8 cellular contexts compared by ENCODE assay signal in the genomic region with DNA sequence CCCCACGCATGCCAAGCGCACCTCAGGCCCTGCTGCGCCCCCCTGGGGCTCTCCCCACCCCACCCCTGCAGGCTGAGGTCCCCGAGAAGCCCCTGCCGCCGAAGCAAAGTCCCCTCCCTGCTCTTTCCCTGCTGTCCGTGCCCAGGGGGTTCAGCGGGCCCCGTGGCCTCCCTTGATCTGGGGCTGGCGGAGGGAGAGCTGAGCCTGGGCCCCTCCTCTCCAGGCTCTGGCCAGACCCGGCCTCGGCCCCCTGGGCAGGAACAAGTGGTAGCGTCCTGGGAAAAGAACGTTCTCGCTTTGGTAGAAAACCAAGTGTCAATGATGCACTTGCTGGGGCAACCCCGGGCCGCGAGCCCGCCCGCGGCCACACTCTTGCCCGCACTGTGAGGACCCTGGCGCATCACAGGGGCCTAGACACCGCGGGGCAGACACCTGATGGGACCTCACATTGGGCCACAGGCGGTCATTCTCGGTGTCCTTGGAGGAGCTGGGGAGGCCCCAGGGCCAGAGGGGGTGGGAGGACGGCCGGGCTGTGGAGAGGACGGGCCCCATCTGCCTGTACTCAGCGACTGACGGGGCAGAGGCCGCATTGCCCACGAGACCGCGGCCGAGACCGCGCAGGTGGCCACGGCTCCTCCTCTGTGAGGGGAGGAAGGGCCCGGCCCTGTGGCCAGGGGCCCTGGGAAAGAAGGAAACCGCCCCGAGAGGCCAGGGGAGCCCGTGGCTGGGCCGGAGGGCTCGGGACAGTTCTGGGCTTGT. TPM values are rescaled to one million over a fixed set of nuclear protein-coding genes. Genes with fewer than 3 reads are reported as not detected.
A peak's percentile ranks its signal among the peaks of the same experiment; 100 is the strongest.
DNase-seq lines count a peak whose midpoint lies in the region; ATAC-seq and TF ChIP-seq lines count a peak whose summit lies in the region.

No MANE protein-coding gene starts in this region.

- H3K27ac Mint-ChIP-seq in activated naive CD4-positive, alpha-beta T cell treated with anti-CD3 and anti-CD28 coated beads, Interleukin-2, amount 50 U/mL, for 72 hours: peak overlapping the region; percentile 92 to 97

- H3K4me3 ChIP-seq in iPS-15b (ENCODE audit: low read depth, low read length) (no peak overlapping the region), subcutaneous abdominal adipose tissue (ENCODE audit: low read depth in 1 of 5, low read length in 5 of 5) (peak overlapping the region in 4 of 5 donors; percentile 43 to 85 (median 74)), lower leg skin (ENCODE audit: low read depth, poor library complexity, severe bottlenecking) (no peak overlapping the region)

- no peaks in the 10 kb centered on the region for H3K27me3 ChIP-seq in iPS-15b (ENCODE audit: control insufficient read depth, insufficient read depth, low read length)
- H3K27me3 ChIP-seq in subcutaneous abdominal adipose tissue (ENCODE audit: control insufficient read depth in 5 of 5, insufficient read depth in 4 of 5, low read length in 5 of 5): no peaks in the 10 kb centered on the region

- H3K9me3 ChIP-seq in iPS-15b (ENCODE audit: control insufficient read depth, insufficient read depth, low read length): no peaks in the 10 kb centered on the region
- no peaks in the 10 kb centered on the region for H3K9me3 ChIP-seq in subcutaneous abdominal adipose tissue (ENCODE audit: control insufficient read depth in 5 of 5, low read length in 5 of 5)

- no peak for TF ChIP-seq CTCF in lower leg skin (IDR thresholded peaks at IDR 0.05)

- H3K9ac ChIP-seq in iPS-15b (ENCODE audit: low read depth, low read length) (peak overlapping the region; percentile 54), subcutaneous abdominal adipose tissue (ENCODE audit: low read length in 5 of 5) (peak overlapping the region; percentile 26 to 72 (median 68))

- no peaks in the 10 kb centered on the region for H3K4me1 ChIP-seq in iPS-15b (ENCODE audit: control insufficient read depth, insufficient read depth, low read length)
- H3K4me1 ChIP-seq in subcutaneous abdominal adipose tissue (ENCODE audit: control insufficient read depth in 5 of 5, insufficient read depth in 5 of 5, low read length in 5 of 5): peaks cover 4 to 61% (median 54%) of the 10 kb centered on the region in 5 donors

- peak; percentile 20 for DNase-seq in EH (ENCODE audit: low read depth)
- peak; percentile 40 to 88 for DNase-seq in activated naive CD4-positive, alpha-beta T cell treated with anti-CD3 and anti-CD28 coated beads, Interleukin-2, amount 50 U/mL, for 72 hours (ENCODE audit: low spot score in 2 of 2)
- no peak for DNase-seq in 8988T
- DNase-seq in lower leg skin (ENCODE audit: low spot score in 2 of 2): no peak

- peak overlapping the region; percentile 95 for H3K27ac ChIP-seq in subcutaneous abdominal adipose tissue (ENCODE audit: low read depth, low read length)

- H3K36me3 Mint-ChIP-seq in activated naive CD4-positive, alpha-beta T cell treated with anti-CD3 and anti-CD28 coated beads, Interleukin-2, amount 50 U/mL, for 72 hours: peaks cover 8 to 20% of the 10 kb centered on the region in 2 donors

- peak; percentile 4 for ATAC-seq in HG02970 (IDR thresholded peaks at IDR 0.05; ENCODE audit: low FRiP score, unreplicated experiment)
- peak; percentile 21 to 52 for ATAC-seq in activated naive CD4-positive, alpha-beta T cell treated with anti-CD3 and anti-CD28 coated beads, Interleukin-2, amount 50 U/mL, for 72 hours
- ATAC-seq in HG02884 (IDR thresholded peaks at IDR 0.05; ENCODE audit: unreplicated experiment): no peak

- TF ChIP-seq POLR2A in lower leg skin (IDR thresholded peaks at IDR 0.05): no peak

- H3K9me3 Mint-ChIP-seq in activated naive CD4-positive, alpha-beta T cell treated with anti-CD3 and anti-CD28 coated beads, Interleukin-2, amount 50 U/mL, for 72 hours: no peaks in the 10 kb centered on the region

- WGBS in lower leg skin, 2 donors: 55 to 60% methylated on average over 41 to 46 of the region's 46 CpGs

- intact Hi-C loops in lower leg skin (cut with DNase I; ENCODE audit: low total_unique reads): no loop called here

- H3K36me3 ChIP-seq in iPS-15b (ENCODE audit: control insufficient read depth, insufficient read depth, low read length): peaks cover 5% of the 10 kb centered on the region
- H3K36me3 ChIP-seq in subcutaneous abdominal adipose tissue (ENCODE audit: control insufficient read depth in 5 of 5, insufficient read depth in 5 of 5, low read length in 5 of 5): peaks cover 0 to 22% (median 5%) of the 10 kb centered on the region in 5 donors

RNA-seq across cellular contexts. Expression of gene GPX4, which starts 29.0 kb away (rescaled TPM):
- total RNA-seq in activated naive CD4-positive, alpha-beta T cell treated with anti-CD3 and anti-CD28 coated beads, Interleukin-2, amount 50 U/mL, for 72 hours: 100 to 1,000 TPM; 154 to 316 TPM
- 100 to 1,000 TPM; 375 to 507 (median 469) TPM for total RNA-seq in lower leg skin

RNA-seq across cellular contexts. Expression of gene POLR2E, which starts 37.6 kb away (rescaled TPM):
- 100 to 1,000 TPM; 248 to 259 TPM for total RNA-seq in activated naive CD4-positive, alpha-beta T cell treated with anti-CD3 and anti-CD28 coated beads, Interleukin-2, amount 50 U/mL, for 72 hours
- 100 to 1,000 TPM in 3 of 4 donors, 10 to 100 TPM in 1; 93.3 to 198 (median 123) TPM for total RNA-seq in lower leg skin

RNA-seq across cellular contexts. Expression of gene SBNO2, which starts 41.3 kb away (rescaled TPM):
- total RNA-seq in activated naive CD4-positive, alpha-beta T cell treated with anti-CD3 and anti-CD28 coated beads, Interleukin-2, amount 50 U/mL, for 72 hours: 100 to 1,000 TPM; 113 to 144 TPM
- total RNA-seq in lower leg skin: 10 to 100 TPM; 54.8 to 68.6 (median 60.3) TPM

Comparison
In these comparisons a context has a peak if more than half of its experiments do, and no peak if none do; other contexts are left out.
1. DNase-seq: peak in EH (single experiment) and activated naive CD4-positive, alpha-beta T cell treated with anti-CD3 and anti-CD28 coated beads, Interleukin-2, amount 50 U/mL, for 72 hours (2 of 2); none in 8988T (single experiment) and lower leg skin (0 of 2).
2. H3K4me3 ChIP-seq: peak in subcutaneous abdominal adipose tissue (4 of 5); none in iPS-15b (single experiment) and lower leg skin (single experiment).